16 cellular contexts compared by ENCODE assay signal in the genomic region with DNA sequence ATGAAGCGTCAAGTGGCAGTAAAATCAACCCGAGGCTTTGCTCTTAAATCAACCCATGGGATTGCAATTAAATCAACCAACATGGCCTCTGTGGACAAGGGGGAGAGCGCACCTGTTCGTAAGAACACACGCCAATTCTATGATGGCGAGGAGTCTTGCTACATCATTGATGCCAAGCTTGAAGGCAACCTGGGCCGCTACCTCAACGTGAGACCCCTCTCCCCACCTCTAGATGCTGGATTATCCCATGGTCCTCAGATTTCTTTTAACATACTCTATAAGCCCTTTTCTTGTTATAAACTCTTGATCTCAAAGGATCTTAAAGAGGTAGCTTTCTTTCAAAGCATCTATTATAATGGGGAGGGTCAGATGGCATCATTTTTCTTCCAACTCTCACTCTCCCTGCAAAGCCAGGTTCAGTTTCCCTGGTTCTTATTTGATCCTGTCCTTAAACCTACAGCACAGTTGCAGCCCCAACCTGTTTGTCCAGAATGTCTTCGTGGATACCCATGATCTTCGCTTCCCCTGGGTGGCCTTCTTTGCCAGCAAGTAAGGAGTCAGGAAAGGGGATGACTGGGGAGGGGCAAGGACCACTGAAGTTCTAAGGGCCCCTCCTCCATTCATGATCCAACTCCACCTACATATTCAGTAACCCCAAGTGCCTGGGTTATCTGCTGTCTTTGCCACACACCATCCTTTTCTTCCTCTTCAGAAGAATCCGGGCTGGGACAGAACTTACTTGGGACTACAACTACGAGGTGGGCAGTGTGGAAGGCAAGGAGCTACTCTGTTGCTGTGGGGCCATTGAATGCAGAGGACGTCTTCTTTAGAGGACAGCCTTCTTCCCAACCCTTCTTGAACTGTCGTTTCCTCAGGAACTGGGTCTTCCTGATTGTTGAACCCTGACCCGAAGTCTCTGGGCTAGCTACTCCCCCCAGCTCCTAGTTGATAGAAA. TPM values are rescaled to one million over a fixed set of nuclear protein-coding genes. Genes with fewer than 3 reads are reported as not detected.
DNase-seq lines count a peak whose midpoint lies in the region; ATAC-seq and TF ChIP-seq lines count a peak whose summit lies in the region.
"Had no signal": no experiment of that assay in that cellular context is flagged by ENCODE, and none has a peak within 500 bp of the region (broad histone marks: within the 10 kb centered on the region; RNA-seq: fewer than 3 reads in every experiment).

No MANE protein-coding gene starts in this region.

- no peaks in the 10 kb centered on the region for H3K4me1 Mint-ChIP-seq in activated CD8-positive, alpha-beta T cell treated with anti-CD3 and anti-CD28 coated beads, Interleukin-2, amount 10 ng/mL, durations not matched to agents 7 days and 5 days (ENCODE audit: low read depth)

- peaks cover 86% of the 10 kb centered on the region for H3K36me3 Mint-ChIP-seq in activated CD8-positive, alpha-beta T cell treated with anti-CD3 and anti-CD28 coated beads, Interleukin-2, amount 10 ng/mL, durations not matched to agents 7 days and 5 days (ENCODE audit: low read depth)

- intact Hi-C loops in sciatic nerve (cut with DNase I) = no loop called here

- H3K27me3 ChIP-seq in cardiac muscle cell (no peaks in the 10 kb centered on the region), right atrium auricular region (no peaks in the 10 kb centered on the region)
- H3K27me3 ChIP-seq: body of pancreas, vagina had no signal

- H3K36me3 ChIP-seq in cardiac muscle cell (peaks cover 70% of the 10 kb centered on the region), right atrium auricular region (peaks cover 99% of the 10 kb centered on the region)

- no peak overlapping the region for H3K4me3 Mint-ChIP-seq in activated CD8-positive, alpha-beta T cell treated with anti-CD3 and anti-CD28 coated beads, Interleukin-2, amount 10 ng/mL, durations not matched to agents 7 days and 5 days

- H3K27ac ChIP-seq in cardiac muscle cell (peak overlapping the region; percentile 31), right atrium auricular region (no peak overlapping the region)
- H3K27ac ChIP-seq: body of pancreas, vagina had no signal

- no peaks in the 10 kb centered on the region for H3K9me3 Mint-ChIP-seq in activated CD8-positive, alpha-beta T cell treated with anti-CD3 and anti-CD28 coated beads, Interleukin-2, amount 10 ng/mL, durations not matched to agents 7 days and 5 days (ENCODE audit: insufficient read depth)

- DNase-seq in cardiac muscle cell (ENCODE audit: low read depth in 1 of 2, low spot score in 1 of 2) = no peak
- DNase-seq in right atrium auricular region (ENCODE audit: low spot score) = no peak
- DNase-seq in activated CD8-positive, alpha-beta T cell treated with anti-CD3 and anti-CD28 coated beads, Interleukin-2, amount 10 ng/mL, durations not matched to agents 7 days and 5 days = no peak
- peak; percentile 75 for DNase-seq in left kidney (ENCODE audit: low read depth, low spot score)
- DNase-seq in activated CD8-positive, alpha-beta memory T cell treated with anti-CD3 and anti-CD28 coated beads, Interleukin-2, amount 50 U/mL, for 4 hours = no peak
- no peak for DNase-seq in sciatic nerve (ENCODE audit: low spot score)
- no peak for DNase-seq in NCI-H1092 (lab: John Stamatoyannopoulos, UW)
- DNase-seq in cerebellar nuclear complex (lab: John Stamatoyannopoulos, UW) = no peak
- DNase-seq: activated CD8-positive, alpha-beta memory T cell treated with anti-CD3 and anti-CD28 coated beads for 24 hours; activated gamma-delta T cell; body of pancreas; NCI-H187; NCI-H446 treated with DMSO at 0.1 percent for 48 hours had no signal

- peak overlapping the region; percentile 14 for H3K27ac Mint-ChIP-seq in activated CD8-positive, alpha-beta T cell treated with anti-CD3 and anti-CD28 coated beads, Interleukin-2, amount 10 ng/mL, durations not matched to agents 7 days and 5 days

- POLR2A ChIA-PET in activated CD8-positive, alpha-beta T cell treated with anti-CD3 and anti-CD28 coated beads, Interleukin-2, amount 10 ng/mL, durations not matched to agents 7 days and 5 days (lab: Charles Lee) = interaction anchor here (0.6 to 2.5 kb wide), 3 partner anchors 10 to 22 kb away, joined by 3 to 7 read pairs (median 3); no protein-coding TSS in a partner anchor

- TF ChIP-seq CTCF in cardiac muscle cell (IDR thresholded peaks at IDR 0.05; ENCODE audit: low read depth, low read length) (no peak), right atrium auricular region (IDR thresholded peaks at IDR 0.05) (no peak)

- CTCF ChIA-PET in activated CD8-positive, alpha-beta T cell treated with anti-CD3 and anti-CD28 coated beads, Interleukin-2, amount 10 ng/mL, durations not matched to agents 7 days and 5 days (lab: Charles Lee) = no interaction called here

- no peak overlapping the region for H3K4me3 ChIP-seq in cardiac muscle cell
- no peak overlapping the region for H3K4me3 ChIP-seq in right atrium auricular region
- H3K4me3 ChIP-seq: body of pancreas, vagina had no signal

- H3K4me1 ChIP-seq in cardiac muscle cell (ENCODE audit: low read depth) (peaks cover 5% of the 10 kb centered on the region), right atrium auricular region (no peaks in the 10 kb centered on the region)
- H3K4me1 ChIP-seq: body of pancreas, vagina had no signal

- no peaks in the 10 kb centered on the region for H3K27me3 Mint-ChIP-seq in activated CD8-positive, alpha-beta T cell treated with anti-CD3 and anti-CD28 coated beads, Interleukin-2, amount 10 ng/mL, durations not matched to agents 7 days and 5 days (ENCODE audit: low read depth)

- no peak for ATAC-seq in activated CD8-positive, alpha-beta T cell treated with anti-CD3 and anti-CD28 coated beads, Interleukin-2, amount 10 ng/mL, durations not matched to agents 7 days and 5 days
- no peak for ATAC-seq in sciatic nerve
- ATAC-seq: body of pancreas had no signal

- no peaks in the 10 kb centered on the region for H3K9me3 ChIP-seq in cardiac muscle cell (ENCODE audit: low read depth)
- H3K9me3 ChIP-seq in right atrium auricular region = no peaks in the 10 kb centered on the region
- H3K9me3 ChIP-seq: body of pancreas, vagina had no signal

RNA-seq across cellular contexts. Expression of a gene that starts 10.8 kb away (rescaled TPM):
- total RNA-seq in cardiac muscle cell (64.7 and 65.0 TPM in 2 replicates), right atrium auricular region (10 to 100 TPM; 47.9 to 91.4 TPM), sciatic nerve (215 TPM)
- 119 and 124 TPM in 2 replicates for polyA plus RNA-seq in cardiac muscle cell
- total RNA-seq in activated CD8-positive, alpha-beta T cell treated with anti-CD3 and anti-CD28 coated beads, Interleukin-2, amount 10 ng/mL, durations not matched to agents 7 days and 5 days = 100 to 1,000 TPM; 149 to 150 TPM

RNA-seq across cellular contexts. Expression of a gene that starts 18.3 kb away (rescaled TPM):
- 0.21 and 1.7 TPM in 2 replicates for total RNA-seq in cardiac muscle cell
- 1.4 and 2.0 TPM in 2 replicates for polyA plus RNA-seq in cardiac muscle cell
- 1 to 10 TPM; 1.6 to 7.7 TPM for total RNA-seq in right atrium auricular region
- not detected for total RNA-seq in activated CD8-positive, alpha-beta T cell treated with anti-CD3 and anti-CD28 coated beads, Interleukin-2, amount 10 ng/mL, durations not matched to agents 7 days and 5 days
- total RNA-seq in sciatic nerve = 5.6 TPM
- total RNA-seq: lung microvascular endothelial cell had no signal
- polyA plus RNA-seq: neural cell had no signal

RNA-seq across cellular contexts. Expression of a gene that starts 37.6 kb away (rescaled TPM):
- 37.8 and 69.9 TPM in 2 replicates for total RNA-seq in cardiac muscle cell
- 20.1 and 23.7 TPM in 2 replicates for polyA plus RNA-seq in cardiac muscle cell
- 10 to 100 TPM; 18.6 to 18.9 TPM for total RNA-seq in right atrium auricular region
- 10 to 100 TPM; 58.5 to 59.3 TPM for total RNA-seq in activated CD8-positive, alpha-beta T cell treated with anti-CD3 and anti-CD28 coated beads, Interleukin-2, amount 10 ng/mL, durations not matched to agents 7 days and 5 days
- 52.0 TPM for total RNA-seq in sciatic nerve

RNA-seq across cellular contexts. Expression of a gene that starts 42.9 kb away (rescaled TPM):
- 29.3 and 35.6 TPM in 2 replicates for total RNA-seq in cardiac muscle cell
- 11.5 and 18.9 TPM in 2 replicates for polyA plus RNA-seq in cardiac muscle cell
- total RNA-seq in right atrium auricular region = 10 to 100 TPM; 62.2 to 72.3 TPM
- 1 to 10 TPM; 9.1 to 9.9 TPM for total RNA-seq in activated CD8-positive, alpha-beta T cell treated with anti-CD3 and anti-CD28 coated beads, Interleukin-2, amount 10 ng/mL, durations not matched to agents 7 days and 5 days
- 50.5 TPM for total RNA-seq in sciatic nerve

RNA-seq across cellular contexts. Expression of a gene that starts 44.4 kb away (rescaled TPM):
- total RNA-seq in cardiac muscle cell (44.1 and 51.6 TPM in 2 replicates), right atrium auricular region (10 to 100 TPM; 52.0 to 68.4 TPM), sciatic nerve (22.6 TPM)
- 52.2 and 67.3 TPM in 2 replicates for polyA plus RNA-seq in cardiac muscle cell
- 10 to 100 TPM; 15.8 to 19.0 TPM for total RNA-seq in activated CD8-positive, alpha-beta T cell treated with anti-CD3 and anti-CD28 coated beads, Interleukin-2, amount 10 ng/mL, durations not matched to agents 7 days and 5 days
